Comparison of ENCODE assay signal across 16 cellular contexts in the genomic region with DNA sequence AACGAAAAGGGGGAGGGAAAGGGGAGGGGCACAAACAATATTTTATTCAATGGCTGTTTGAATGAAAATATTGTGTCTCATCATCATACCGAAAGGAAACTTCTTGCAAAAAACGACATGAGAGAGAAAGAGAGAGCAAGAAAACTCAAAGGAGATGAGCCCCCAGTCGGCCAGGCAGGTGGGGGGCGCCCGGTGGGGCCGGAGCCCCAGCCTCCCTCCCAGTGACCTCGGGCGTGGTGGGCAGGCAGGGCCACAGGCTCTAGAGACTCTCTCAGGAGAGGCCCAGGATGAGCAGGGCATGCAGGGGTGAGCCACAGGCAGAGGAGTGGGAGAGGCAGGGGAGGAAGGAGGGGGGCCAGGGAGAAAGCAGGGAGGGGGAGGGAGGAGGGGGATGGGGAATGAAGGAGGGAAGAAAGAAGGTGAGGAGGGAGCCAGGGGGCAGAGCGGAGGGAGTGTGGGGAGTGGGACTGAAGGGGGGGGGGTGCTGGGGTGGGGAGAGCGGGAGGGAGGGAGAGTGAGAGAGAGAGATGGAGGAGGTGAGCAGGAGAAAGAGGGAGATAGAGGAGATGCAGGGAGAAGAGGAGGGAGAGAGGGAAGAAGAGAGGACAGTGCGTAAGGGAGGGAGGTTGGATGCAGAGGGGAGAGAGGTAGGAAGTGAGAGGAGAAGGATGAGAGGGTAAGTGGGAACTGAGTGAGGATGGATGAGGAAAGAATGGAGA. TPM values are rescaled to one million over a fixed set of nuclear protein-coding genes. Genes with fewer than 3 reads are reported as not detected.
"Had no signal": no experiment of that assay in that cellular context is flagged by ENCODE, and none has a peak within 500 bp of the region (broad histone marks: within the 10 kb centered on the region; RNA-seq: fewer than 3 reads in every experiment).

No MANE protein-coding gene starts in this region.

- H3K4me1 ChIP-seq: ascending aorta, gastrocnemius medialis, stomach had no signal

- H3K9me3 ChIP-seq: ascending aorta, gastrocnemius medialis, stomach, thoracic aorta had no signal

- H3K4me3 Mint-ChIP-seq: activated CD8-positive, alpha-beta T cell treated with anti-CD3 and anti-CD28 coated beads for 36 hours; activated T-cell treated with anti-CD3 and anti-CD28 coated beads, Interleukin-2, amount 50 U/mL, for 72 hours; natural killer cell had no signal

- H3K27me3 Mint-ChIP-seq: activated CD8-positive, alpha-beta T cell treated with anti-CD3 and anti-CD28 coated beads for 36 hours had no signal

- H3K9me3 Mint-ChIP-seq: activated CD8-positive, alpha-beta T cell treated with anti-CD3 and anti-CD28 coated beads for 36 hours; activated T-cell treated with anti-CD3 and anti-CD28 coated beads, Interleukin-2, amount 50 U/mL, for 72 hours; natural killer cell had no signal

- DNase-seq: activated CD4-positive, alpha-beta T cell treated with anti-CD3 and anti-CD28 coated beads for 4 hours; activated CD8-positive, alpha-beta memory T cell treated with anti-CD3 and anti-CD28 coated beads, Interleukin-2, amount 50 U/mL, for 4 hours; activated CD8-positive, alpha-beta T cell treated with anti-CD3 and anti-CD28 coated beads for 36 hours; activated naive CD4-positive, alpha-beta T cell; activated T-cell treated with anti-CD3 and anti-CD28 coated beads, Interleukin-2, amount 50 U/mL, for 72 hours; gastrocnemius medialis; kidney glomerular epithelial cell; natural killer cell; stimulated activated CD4-positive, alpha-beta T cell treated with anti-CD3 and anti-CD28 coated beads, Interleukin-4, amount 100 ng/mL, for 1 hour; stimulated activated CD8-positive, alpha-beta memory T cell treated with anti-CD3 and anti-CD28 coated beads, Interleukin-4, amount 100 ng/mL, for 48 hours; stomach; T-helper 9 cell had no signal

- H3K4me3 ChIP-seq: ascending aorta, gastrocnemius medialis, lung, stomach, thoracic aorta had no signal

- H3K27ac ChIP-seq: ascending aorta, gastrocnemius medialis, stomach, thoracic aorta had no signal

- ATAC-seq: activated T-cell treated with anti-CD3 and anti-CD28 coated beads, Interleukin-2, amount 50 U/mL, for 72 hours; gastrocnemius medialis; natural killer cell had no signal

- H3K36me3 ChIP-seq: ascending aorta, gastrocnemius medialis, thoracic aorta had no signal

- H3K27ac Mint-ChIP-seq: activated CD8-positive, alpha-beta T cell treated with anti-CD3 and anti-CD28 coated beads for 36 hours; activated T-cell treated with anti-CD3 and anti-CD28 coated beads, Interleukin-2, amount 50 U/mL, for 72 hours; natural killer cell had no signal

- H3K27me3 ChIP-seq: ascending aorta, gastrocnemius medialis had no signal

- FAIRE-seq: colon had no signal

- H3K36me3 Mint-ChIP-seq: natural killer cell had no signal

RNA-seq across cellular contexts. Expression of a gene that starts 27.8 kb away (rescaled TPM):
- total RNA-seq: ascending aorta, thoracic aorta had no signal
